ENCODE assay signal across 10 cellular contexts in the genomic region with DNA sequence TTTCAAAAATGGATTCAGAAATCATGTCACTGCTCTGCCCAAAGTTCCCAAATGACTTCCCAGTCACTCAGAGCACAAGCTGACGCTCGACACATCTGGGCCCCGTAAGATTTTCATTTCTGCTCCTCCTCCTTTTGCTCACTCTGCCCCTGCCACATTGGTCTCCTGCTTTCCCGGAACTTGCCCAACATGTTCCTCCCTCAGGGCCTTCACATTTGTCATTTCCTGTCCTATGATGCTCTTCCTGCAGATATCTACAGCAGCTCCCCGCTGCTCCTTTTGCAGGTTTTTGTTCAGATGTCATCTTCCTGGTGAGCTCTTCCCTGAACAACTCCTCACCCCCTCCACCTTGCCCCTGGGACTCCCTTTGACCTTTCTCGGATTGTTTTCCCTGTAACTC. TPM values are rescaled to one million over a fixed set of nuclear protein-coding genes. Genes with fewer than 3 reads are reported as not detected.
DNase-seq lines count a peak whose midpoint lies in the region; ATAC-seq, FAIRE-seq and TF ChIP-seq lines count a peak whose summit lies in the region.
"Had no signal": no experiment of that assay in that cellular context is flagged by ENCODE, and none has a peak within 500 bp of the region (broad histone marks: within the 10 kb centered on the region; RNA-seq: fewer than 3 reads in every experiment).

No MANE protein-coding gene starts in this region.

- H3K27me3 ChIP-seq in heart left ventricle = no peaks in the 10 kb centered on the region

- peak overlapping the region in 3 of 12 donors; percentile 13 to 91 (median 34) for H3K27ac ChIP-seq in heart left ventricle

- FAIRE-seq in HTR-8/SVneo (lab: Jason Lieb, UNC) = no peak

- peaks cover 0 to 39% (median 0%) of the 10 kb centered on the region in 12 donors for H3K4me1 ChIP-seq in heart left ventricle

- H3K36me3 ChIP-seq in heart left ventricle = no peaks in the 10 kb centered on the region

- H3K4me3 ChIP-seq in heart left ventricle = peak overlapping the region in 1 of 12 donors; percentile 15

- ATAC-seq in heart left ventricle (peak in 3 of 4 donors; percentile 51 to 87 (median 85)), sciatic nerve (peak; percentile 76), HG02973 (IDR thresholded peaks at IDR 0.05; ENCODE audit: unreplicated experiment) (no peak), GM21381 (IDR thresholded peaks at IDR 0.05; ENCODE audit: unreplicated experiment) (no peak)

- intact Hi-C loops in heart left ventricle (cut with DNase I) (no loop called here), sciatic nerve (cut with DNase I) (no loop called here)

- DNase-seq in HTR-8/SVneo (ENCODE audit: insufficient read length, low spot score) (peak; percentile 44), UCSD-AML1 (lab: John Stamatoyannopoulos, UW; ENCODE audit: unreplicated experiment) (peak; percentile 27), heart left ventricle (peak in 3 of 5 donors; percentile 20 to 42 (median 31)), sciatic nerve (ENCODE audit: low spot score) (no peak), middle frontal gyrus (ENCODE audit: extremely low spot score, low spot score) (no peak), SIG-M5 treated with dmso at 0.1 percent for 504 hours (lab: John Stamatoyannopoulos, UW; ENCODE audit: unreplicated experiment) (no peak)
- DNase-seq: activated effector memory CD4-positive, alpha-beta T cell treated with Interleukin-2 at 50 U/mL for 16 hours; NCI-H1930 had no signal

- H3K9me3 ChIP-seq in heart left ventricle = no peaks in the 10 kb centered on the region

- TF ChIP-seq CTCF in heart left ventricle (IDR thresholded peaks at IDR 0.05) = no peak

- no peak for TF ChIP-seq POLR2A in heart left ventricle (IDR thresholded peaks at IDR 0.05)

- 60 to 70% (median 66%) methylated on average over 6 of the region's 6 CpGs for WGBS in heart left ventricle, 4 donors

RNA-seq across cellular contexts. Expression of a gene that starts 58.5 kb away (rescaled TPM):
- total RNA-seq in heart left ventricle (10 to 100 TPM; 24.7 to 95.2 (median 60.6) TPM), sciatic nerve (138 TPM)
- polyA plus RNA-seq in heart left ventricle = 10 to 100 TPM; 27.5 to 38.5 TPM

Comparison
In these comparisons a context has a peak if more than half of its experiments do, and no peak if none do; other contexts are left out.
1. DNase-seq: peak in HTR-8/SVneo (single experiment), UCSD-AML1 (single experiment) and heart left ventricle (3 of 5); none in sciatic nerve (single experiment), middle frontal gyrus (single experiment) and SIG-M5 treated with dmso at 0.1 percent for 504 hours (single experiment).
2. ATAC-seq: peak in heart left ventricle (3 of 4) and sciatic nerve (single experiment); none in HG02973 (single experiment) and GM21381 (single experiment).